8 cellular contexts compared by ENCODE assay signal in the genomic region with DNA sequence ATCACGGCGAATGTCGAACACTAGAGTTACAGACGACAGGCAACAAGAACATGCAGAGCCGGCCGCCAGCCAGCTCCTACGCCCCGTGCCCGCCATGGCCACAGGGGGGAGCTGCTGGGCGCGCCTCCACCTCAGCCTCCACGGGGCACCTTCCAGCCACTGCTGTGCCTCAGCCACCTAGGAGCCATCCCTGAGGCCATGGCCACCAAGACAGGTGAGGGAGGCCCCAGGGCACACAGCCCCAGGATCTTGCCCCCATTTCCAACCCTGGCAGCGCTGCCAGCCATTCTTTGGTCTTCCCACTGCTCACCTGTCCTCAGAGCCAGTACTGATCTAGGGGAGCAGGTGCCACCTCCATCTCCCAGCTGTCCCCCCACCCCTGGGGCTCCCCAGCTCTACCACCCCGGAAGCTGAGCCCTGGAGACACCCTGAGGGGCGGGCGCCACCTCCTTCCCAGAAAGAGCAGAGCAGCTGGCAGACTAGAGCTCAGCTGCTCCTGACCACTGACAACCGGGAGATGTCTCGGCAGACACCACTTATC. TPM values are rescaled to one million over a fixed set of nuclear protein-coding genes. Genes with fewer than 3 reads are reported as not detected.
DNase-seq lines count a peak whose midpoint lies in the region; ATAC-seq and TF ChIP-seq lines count a peak whose summit lies in the region.

No MANE protein-coding gene starts in this region.

- no peak overlapping the region for H3K27ac ChIP-seq in lung (ENCODE audit: low read depth in 1 of 2, low read length in 1 of 2)

- no peak overlapping the region for H3K4me3 ChIP-seq in lung

- no peaks in the 10 kb centered on the region for H3K4me1 ChIP-seq in lung (ENCODE audit: control insufficient read depth in 2 of 2, insufficient read depth in 2 of 2, low read length in 2 of 2)

- POLR2A ChIA-PET in GM10248 (lab: Yijun Ruan, JAX): no interaction called here

- H3K36me3 Mint-ChIP-seq in chondrocyte (ENCODE audit: low read depth): peaks cover 2% of the 10 kb centered on the region

- peak; percentile 72 for ATAC-seq in lung (ENCODE audit: insufficient read depth, low FRiP score)

- DNase-seq in GM10248 (ENCODE audit: extremely low spot score) (peak; percentile 87), LoVo (ENCODE audit: low spot score) (peak; percentile 30), chondrocyte (ENCODE audit: low spot score) (no peak), lung (ENCODE audit: low spot score) (peak; percentile 58), kidney glomerular epithelial cell (lab: John Stamatoyannopoulos, UW) (no peak), NCI-H774 (lab: John Stamatoyannopoulos, UW) (no peak)
- peak; percentile 72 for DNase-seq in activated CD4-positive, CD25-positive, alpha-beta regulatory T cell treated with anti-CD3 and anti-CD28 coated beads, Interleukin-2, amount 50 U/mL, for 72 hours
- peak; percentile 43 for DNase-seq in stimulated activated CD8-positive, alpha-beta memory T cell treated with anti-CD3 and anti-CD28 coated beads, Interleukin-7, amount 100 ng/mL, for 24 hours (ENCODE audit: low read depth)

- peaks cover 3 to 60% of the 10 kb centered on the region in 2 donors for H3K36me3 ChIP-seq in lung (ENCODE audit: control insufficient read depth in 2 of 2, insufficient read depth in 2 of 2, low read length in 2 of 2)

- H3K9me3 Mint-ChIP-seq in chondrocyte (ENCODE audit: low read depth): no peaks in the 10 kb centered on the region

- H3K4me3 Mint-ChIP-seq in chondrocyte (ENCODE audit: unreplicated experiment): no peak overlapping the region

- H3K4me1 Mint-ChIP-seq in chondrocyte (ENCODE audit: low read depth): peaks cover under 1% of the 10 kb centered on the region

- no peaks in the 10 kb centered on the region for H3K27me3 Mint-ChIP-seq in chondrocyte (ENCODE audit: low read depth)

- TF ChIP-seq CTCF in GM10248 (IDR thresholded peaks at IDR 0.05; ENCODE audit: control extremely low read depth, extremely low read depth, low read depth, missing control alignments) (peak; percentile 90), chondrocyte (IDR thresholded peaks at IDR 0.05) (peak; percentile 83), lung (IDR thresholded peaks at IDR 0.05; ENCODE audit: control extremely low read depth, extremely low read depth) (peak; percentile 46)

- no peaks in the 10 kb centered on the region for H3K27me3 ChIP-seq in lung (ENCODE audit: control insufficient read depth, insufficient read depth)

- no peak overlapping the region for H3K27ac Mint-ChIP-seq in chondrocyte (ENCODE audit: unreplicated experiment)

- CTCF ChIA-PET in GM10248 (lab: Yijun Ruan, JAX): interaction anchor here (0.6 to 5.3 kb wide), 41 partner anchors 10 to 789 kb away, joined by 3 to 56 read pairs (median 4); a partner anchor contains a TSS

- H3K9me3 ChIP-seq in lung (ENCODE audit: control insufficient read depth in 2 of 2, insufficient read depth in 1 of 2, low read length in 1 of 2): no peaks in the 10 kb centered on the region

- WGBS in lung, 2 donors: 52 to 56% methylated on average over 18 of the region's 18 CpGs

RNA-seq across cellular contexts. Expression of a gene that starts 11.8 kb away (rescaled TPM):
- total RNA-seq in chondrocyte (58.3 to 68.4 TPM (median 60.7 TPM) in 3 replicates), lung (10 to 100 TPM; 34.8 to 80.1 TPM)
- polyA plus RNA-seq in lung: 10 to 100 TPM; 75.5 to 92.7 TPM

RNA-seq across cellular contexts. Expression of a gene that starts 11.9 kb away (rescaled TPM):
- 52.2 to 56.8 TPM (median 56.0 TPM) in 3 replicates for total RNA-seq in chondrocyte
- total RNA-seq in lung: 10 to 100 TPM; 32.5 to 66.4 TPM
- 10 to 100 TPM; 54.7 to 58.5 TPM for polyA plus RNA-seq in lung

RNA-seq across cellular contexts. Expression of a gene that starts 30.1 kb away (rescaled TPM):
- total RNA-seq in chondrocyte (0.36 to 1.7 TPM (median 1.5 TPM) in 3 replicates), lung (10 to 100 TPM; 15.9 to 46.6 TPM)
- polyA plus RNA-seq in lung: 1 to 10 TPM; 4.5 to 7.9 TPM

RNA-seq across cellular contexts. Expression of a gene that starts 50.9 kb away (rescaled TPM):
- total RNA-seq in chondrocyte (12.3 to 16.1 TPM (median 12.6 TPM) in 3 replicates), lung (10 to 100 TPM; 21.8 to 31.2 TPM)
- polyA plus RNA-seq in lung: 10 to 100 TPM in 1 of 2 donors, 1 to 10 TPM in 1; 7.9 to 11.9 TPM

RNA-seq across cellular contexts. Expression of a gene that starts 54.1 kb away (rescaled TPM):
- total RNA-seq in chondrocyte (97.9 to 110 TPM (median 105 TPM) in 3 replicates), lung (10 to 100 TPM; 91.2 to 96.8 TPM)
- polyA plus RNA-seq in lung: 10 to 100 TPM; 63.9 to 71.7 TPM

Comparison
In these comparisons a context has a peak if more than half of its experiments do, and no peak if none do; other contexts are left out.
1. DNase-seq: peak in GM10248 (single experiment), LoVo (single experiment), activated CD4-positive, CD25-positive, alpha-beta regulatory T cell treated with anti-CD3 and anti-CD28 coated beads, Interleukin-2, amount 50 U/mL, for 72 hours (single experiment), lung (single experiment) and stimulated activated CD8-positive, alpha-beta memory T cell treated with anti-CD3 and anti-CD28 coated beads, Interleukin-7, amount 100 ng/mL, for 24 hours (single experiment); none in chondrocyte (single experiment), kidney glomerular epithelial cell (single experiment) and NCI-H774 (single experiment).
2. Peak in every context shown above with its lines, with median percentiles within 50 percentile points of each other: CTCF ChIP-seq.